Comparison of ENCODE assay signal across 8 cellular contexts in the genomic region with DNA sequence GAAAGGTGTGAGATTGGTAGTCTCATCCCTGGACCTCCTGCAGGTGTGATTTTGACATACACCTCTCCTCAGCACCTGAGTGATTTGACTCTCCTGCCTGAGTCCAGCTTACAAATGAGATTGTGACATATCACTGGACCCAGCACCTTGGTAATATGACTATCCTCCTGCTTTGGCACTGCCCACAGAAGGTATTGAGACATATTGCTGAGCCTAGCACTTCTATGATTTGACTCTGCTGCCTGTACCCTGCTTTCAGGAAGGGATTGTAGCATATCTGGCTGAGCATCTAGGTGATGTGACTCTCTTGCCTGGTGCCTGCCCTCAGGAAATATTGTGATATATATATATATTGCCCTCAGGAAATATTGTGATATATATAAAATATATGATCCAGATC.
"Had no signal": no experiment of that assay in that cellular context is flagged by ENCODE, and none has a peak within 500 bp of the region (broad histone marks: within the 10 kb centered on the region; RNA-seq: fewer than 3 reads in every experiment).

No MANE protein-coding gene starts in this region.

- ATAC-seq: GM12878 had no signal

- FAIRE-seq: G401.6, GM12878, GM12891, GM12892, GM18507, GM19239 had no signal

- H3K4me3 ChIP-seq: GM12878 had no signal

- DNase-seq: GDM1, GF-D8 had no signal
